Comparison of ENCODE assay signal across 8 cellular contexts in the genomic region with DNA sequence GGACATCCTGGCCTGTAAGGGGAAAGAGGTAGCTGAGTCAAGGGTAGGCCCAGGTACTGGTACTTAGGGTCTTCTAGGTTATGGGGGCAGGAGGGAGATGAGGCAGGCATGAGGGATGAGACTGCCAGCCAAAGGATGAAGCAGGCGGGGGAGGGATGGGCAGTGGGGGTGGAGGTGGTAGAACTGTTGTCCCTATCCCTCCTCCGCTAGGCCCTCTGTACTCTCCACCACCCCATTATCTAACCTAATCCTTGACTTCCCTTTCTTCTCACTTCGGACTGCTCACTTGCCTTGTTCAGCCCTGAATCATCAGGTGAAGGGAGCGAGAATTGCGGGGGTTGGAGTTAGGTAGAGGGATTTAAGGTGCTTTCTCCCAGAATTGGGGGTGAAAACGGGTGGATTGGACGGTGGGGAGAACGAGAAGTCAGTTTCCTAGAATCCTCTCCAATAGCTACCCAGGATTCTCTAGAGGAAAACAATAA. TPM values are rescaled to one million over a fixed set of nuclear protein-coding genes. Genes with fewer than 3 reads are reported as not detected.
A peak's percentile ranks its signal among the peaks of the same experiment; 100 is the strongest.
DNase-seq lines count a peak whose midpoint lies in the region; ATAC-seq lines count a peak whose summit lies in the region.

No MANE protein-coding gene starts in this region.

- H3K4me3 Mint-ChIP-seq in activated CD8-positive, alpha-beta memory T cell treated with anti-CD3 and anti-CD28 coated beads, Interleukin-2, amount 10 ng/mL, durations not matched to agents 7 days and 5 days, result peak overlapping the region; percentile 89
- peak overlapping the region; percentile 90 for H3K4me3 Mint-ChIP-seq in activated naive CD8-positive, alpha-beta T cell treated with anti-CD3 and anti-CD28 coated beads for 36 hours

- peaks cover 36% of the 10 kb centered on the region for H3K4me1 Mint-ChIP-seq in activated CD8-positive, alpha-beta memory T cell treated with anti-CD3 and anti-CD28 coated beads, Interleukin-2, amount 10 ng/mL, durations not matched to agents 7 days and 5 days
- peaks cover 34% of the 10 kb centered on the region for H3K4me1 Mint-ChIP-seq in activated naive CD8-positive, alpha-beta T cell treated with anti-CD3 and anti-CD28 coated beads for 36 hours

- peak overlapping the region; percentile 99 for H3K27ac ChIP-seq in subcutaneous abdominal adipose tissue (ENCODE audit: low read depth, low read length)

- H3K9me3 ChIP-seq in subcutaneous abdominal adipose tissue (ENCODE audit: control insufficient read depth in 5 of 5, low read length in 5 of 5), result no peaks in the 10 kb centered on the region

- no peak for DNase-seq in activated CD8-positive, alpha-beta memory T cell treated with anti-CD3 and anti-CD28 coated beads, Interleukin-2, amount 10 ng/mL, durations not matched to agents 7 days and 5 days
- no peak for DNase-seq in activated CD8-positive, alpha-beta memory T cell treated with anti-CD3 and anti-CD28 coated beads, Interleukin-2, amount 50 U/mL, for 4 hours
- no peak for DNase-seq in activated naive CD8-positive, alpha-beta T cell treated with anti-CD3 and anti-CD28 coated beads for 36 hours
- DNase-seq in iPS-NIHi7 (ENCODE audit: extremely low spot score) (peak; percentile 25), NCI-H128 (lab: John Stamatoyannopoulos, UW; ENCODE audit: unreplicated experiment) (no peak), occipital lobe (lab: John Stamatoyannopoulos, UW) (no peak)
- DNase-seq in activated CD4-positive, alpha-beta T cell treated with anti-CD3 and anti-CD28 coated beads for 48 hours, result no peak

- CTCF ChIA-PET in activated CD8-positive, alpha-beta memory T cell treated with anti-CD3 and anti-CD28 coated beads, Interleukin-2, amount 10 ng/mL, durations not matched to agents 7 days and 5 days (lab: Charles Lee), result interaction anchor here (0.6 to 2.8 kb wide), 10 partner anchors 11 to 303 kb away, joined by 3 to 9 read pairs (median 4); partner anchors contain the start of genes CNPY2, CS, RNF41 and RPL41

- H3K4me3 ChIP-seq in subcutaneous abdominal adipose tissue (ENCODE audit: low read depth in 1 of 5, low read length in 5 of 5), result peak overlapping the region; percentile 78 to 92 (median 83)

- no peaks in the 10 kb centered on the region for H3K36me3 Mint-ChIP-seq in activated CD8-positive, alpha-beta memory T cell treated with anti-CD3 and anti-CD28 coated beads, Interleukin-2, amount 10 ng/mL, durations not matched to agents 7 days and 5 days
- H3K36me3 Mint-ChIP-seq in activated naive CD8-positive, alpha-beta T cell treated with anti-CD3 and anti-CD28 coated beads for 36 hours, result peaks cover 5% of the 10 kb centered on the region

- peak overlapping the region; percentile 87 to 98 (median 92) for H3K9ac ChIP-seq in subcutaneous abdominal adipose tissue (ENCODE audit: low read length in 5 of 5)

- peaks cover 5 to 21% (median 18%) of the 10 kb centered on the region in 5 donors for H3K4me1 ChIP-seq in subcutaneous abdominal adipose tissue (ENCODE audit: control insufficient read depth in 5 of 5, insufficient read depth in 5 of 5, low read length in 5 of 5)

- H3K36me3 ChIP-seq in subcutaneous abdominal adipose tissue (ENCODE audit: control insufficient read depth in 5 of 5, insufficient read depth in 5 of 5, low read length in 5 of 5), result peaks cover 0 to 6% (median 5%) of the 10 kb centered on the region in 5 donors

- H3K9me3 Mint-ChIP-seq in activated CD8-positive, alpha-beta memory T cell treated with anti-CD3 and anti-CD28 coated beads, Interleukin-2, amount 10 ng/mL, durations not matched to agents 7 days and 5 days (ENCODE audit: low read depth), result no peaks in the 10 kb centered on the region
- no peaks in the 10 kb centered on the region for H3K9me3 Mint-ChIP-seq in activated naive CD8-positive, alpha-beta T cell treated with anti-CD3 and anti-CD28 coated beads for 36 hours

- no peak for ATAC-seq in activated CD8-positive, alpha-beta memory T cell treated with anti-CD3 and anti-CD28 coated beads, Interleukin-2, amount 10 ng/mL, durations not matched to agents 7 days and 5 days

- peak overlapping the region; percentile 96 for H3K27ac Mint-ChIP-seq in activated CD8-positive, alpha-beta memory T cell treated with anti-CD3 and anti-CD28 coated beads, Interleukin-2, amount 10 ng/mL, durations not matched to agents 7 days and 5 days
- peak overlapping the region; percentile 100 for H3K27ac Mint-ChIP-seq in activated naive CD8-positive, alpha-beta T cell treated with anti-CD3 and anti-CD28 coated beads for 36 hours

- no peaks in the 10 kb centered on the region for H3K27me3 ChIP-seq in subcutaneous abdominal adipose tissue (ENCODE audit: control insufficient read depth in 5 of 5, insufficient read depth in 4 of 5, low read length in 5 of 5)

- H3K27me3 Mint-ChIP-seq in activated CD8-positive, alpha-beta memory T cell treated with anti-CD3 and anti-CD28 coated beads, Interleukin-2, amount 10 ng/mL, durations not matched to agents 7 days and 5 days, result no peaks in the 10 kb centered on the region
- peaks cover 4% of the 10 kb centered on the region for H3K27me3 Mint-ChIP-seq in activated naive CD8-positive, alpha-beta T cell treated with anti-CD3 and anti-CD28 coated beads for 36 hours

RNA-seq across cellular contexts. Expression of gene PAN2, which starts 0.6 kb away (rescaled TPM):
- total RNA-seq in activated CD8-positive, alpha-beta memory T cell treated with anti-CD3 and anti-CD28 coated beads, Interleukin-2, amount 10 ng/mL, durations not matched to agents 7 days and 5 days, result 10 to 100 TPM; 48.7 to 72.5 TPM
- 10 to 100 TPM; 32.3 to 34.5 TPM for total RNA-seq in activated naive CD8-positive, alpha-beta T cell treated with anti-CD3 and anti-CD28 coated beads for 36 hours
- total RNA-seq in occipital lobe, result 29.9 TPM

RNA-seq across cellular contexts. Expression of gene IL23A, which starts 5.4 kb away (rescaled TPM):
- total RNA-seq in activated CD8-positive, alpha-beta memory T cell treated with anti-CD3 and anti-CD28 coated beads, Interleukin-2, amount 10 ng/mL, durations not matched to agents 7 days and 5 days, result 10 to 100 TPM in 1 of 2 experiments, 1 to 10 TPM in 1; 2.9 to 12.4 TPM
- 10 to 100 TPM; 20.9 to 22.9 TPM for total RNA-seq in activated naive CD8-positive, alpha-beta T cell treated with anti-CD3 and anti-CD28 coated beads for 36 hours
- total RNA-seq in occipital lobe, result not detected

RNA-seq across cellular contexts. Expression of gene CNPY2, which starts 17.4 kb away (rescaled TPM):
- 100 to 1,000 TPM; 110 to 161 TPM for total RNA-seq in activated CD8-positive, alpha-beta memory T cell treated with anti-CD3 and anti-CD28 coated beads, Interleukin-2, amount 10 ng/mL, durations not matched to agents 7 days and 5 days
- 100 to 1,000 TPM; 133 to 142 TPM for total RNA-seq in activated naive CD8-positive, alpha-beta T cell treated with anti-CD3 and anti-CD28 coated beads for 36 hours
- 40.4 TPM for total RNA-seq in occipital lobe

RNA-seq across cellular contexts. Expression of gene STAT2, which starts 26.7 kb away (rescaled TPM):
- 100 to 1,000 TPM; 178 to 308 TPM for total RNA-seq in activated CD8-positive, alpha-beta memory T cell treated with anti-CD3 and anti-CD28 coated beads, Interleukin-2, amount 10 ng/mL, durations not matched to agents 7 days and 5 days
- 100 to 1,000 TPM; 101 to 102 TPM for total RNA-seq in activated naive CD8-positive, alpha-beta T cell treated with anti-CD3 and anti-CD28 coated beads for 36 hours
- 84.4 TPM for total RNA-seq in occipital lobe

RNA-seq across cellular contexts. Expression of gene APOF, which starts 29.4 kb away (rescaled TPM):
- total RNA-seq in activated CD8-positive, alpha-beta memory T cell treated with anti-CD3 and anti-CD28 coated beads, Interleukin-2, amount 10 ng/mL, durations not matched to agents 7 days and 5 days, result not detected
- not detected for total RNA-seq in activated naive CD8-positive, alpha-beta T cell treated with anti-CD3 and anti-CD28 coated beads for 36 hours
- not detected for total RNA-seq in occipital lobe
